Comparison of ENCODE assay signal across 9 cellular contexts in the genomic region with DNA sequence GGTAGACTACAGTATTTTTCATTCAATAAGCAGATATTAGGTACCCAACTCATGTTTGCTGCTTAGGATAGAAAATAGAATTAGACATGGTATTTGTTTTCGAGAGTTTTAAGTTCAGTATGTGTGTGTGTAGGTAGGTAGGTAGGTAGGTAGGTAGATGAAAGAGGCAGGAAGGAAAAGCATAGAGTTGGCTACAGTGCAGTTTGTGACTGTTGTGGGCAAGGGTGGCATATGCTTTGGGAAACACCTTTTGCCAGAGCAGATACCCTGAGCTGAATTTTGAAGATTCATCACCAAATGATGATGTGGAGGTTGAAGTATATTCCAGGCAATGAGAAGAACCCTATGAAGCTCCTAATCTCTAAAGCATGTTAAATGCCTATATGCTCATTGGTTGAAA.
"Had no signal": no experiment of that assay in that cellular context is flagged by ENCODE, and none has a peak within 500 bp of the region (broad histone marks: within the 10 kb centered on the region; RNA-seq: fewer than 3 reads in every experiment).

No MANE protein-coding gene starts in this region.

- H3K36me3 ChIP-seq: HAP-1 had no signal

- H3K4me1 ChIP-seq: HAP-1 had no signal

- H3K4me1 Mint-ChIP-seq: IgD-negative memory B cell had no signal

- H3K36me3 Mint-ChIP-seq: IgD-negative memory B cell had no signal

- ATAC-seq: HCT116, HepG2 had no signal

- H3K27ac ChIP-seq: GM23248, HL-60 had no signal

- H3K9me3 Mint-ChIP-seq: IgD-negative memory B cell had no signal

- H3K9me3 ChIP-seq: HAP-1 had no signal

- H3K4me3 Mint-ChIP-seq: HFFc6, IgD-negative memory B cell had no signal

- H3K27me3 Mint-ChIP-seq: IgD-negative memory B cell had no signal

- DNase-seq: GM23248, GOT3, H7, HFFc6 had no signal

- H3K4me3 ChIP-seq: GM23248, HAP-1 had no signal

- H3K27ac Mint-ChIP-seq: HFFc6, IgD-negative memory B cell had no signal
